8 cellular contexts compared by ENCODE assay signal in the genomic region with DNA sequence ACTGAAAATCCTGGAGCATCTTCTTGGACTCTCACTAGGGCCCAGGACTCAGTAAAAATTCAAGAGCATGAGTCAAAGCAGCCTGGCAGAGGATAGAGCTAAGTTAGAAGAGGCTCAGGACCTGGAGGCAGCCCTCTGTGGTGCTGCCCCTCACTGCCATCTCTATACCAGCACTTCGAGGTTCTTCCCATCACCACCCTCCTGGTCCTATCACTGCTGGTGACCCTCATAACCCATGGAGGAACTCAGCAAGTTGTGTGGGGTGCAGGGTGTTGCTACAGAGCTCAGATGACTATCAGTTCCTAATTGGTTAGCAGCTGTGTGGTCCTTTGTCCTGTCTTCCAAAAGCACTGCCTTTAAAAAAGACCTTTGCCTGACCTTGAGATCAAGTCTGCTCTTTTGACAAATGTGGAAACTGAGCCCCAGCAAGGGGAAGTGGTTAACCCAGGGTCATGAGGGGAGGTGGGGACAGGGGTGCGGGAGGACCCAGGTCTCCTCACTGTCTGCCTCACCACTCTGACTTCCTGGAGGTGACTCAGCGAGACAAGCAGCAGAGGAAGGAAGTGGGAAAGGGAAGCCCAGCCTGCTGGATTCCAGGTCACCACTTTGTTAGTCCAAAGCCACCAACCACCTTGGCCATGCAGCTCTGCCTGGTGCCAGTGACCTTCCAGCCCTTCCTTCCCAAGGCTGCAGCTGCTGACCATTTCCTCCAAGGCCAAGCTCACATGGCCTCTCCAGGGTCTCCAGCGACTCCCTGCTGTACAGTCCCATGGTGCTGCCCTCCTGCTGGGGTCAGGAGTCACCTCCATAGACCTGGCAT.
A peak's percentile ranks its signal among the peaks of the same experiment; 100 is the strongest.
DNase-seq lines count a peak whose midpoint lies in the region; ATAC-seq and TF ChIP-seq lines count a peak whose summit lies in the region.

No MANE protein-coding gene starts in this region.

- no peak overlapping the region; the same call in 1 of the 2 replicates for H3K4me2 ChIP-seq in PC-3 (ENCODE audit: low read length)

- no peaks in the 10 kb centered on the region for H4K20me1 ChIP-seq in PC-3 (ENCODE audit: low read length)

- H3K9me3 ChIP-seq in right atrium auricular region (no peaks in the 10 kb centered on the region), PC-3 (ENCODE audit: low read length) (no peaks in the 10 kb centered on the region), stomach (no peaks in the 10 kb centered on the region), vagina (no peaks in the 10 kb centered on the region)

- H3K27me3 ChIP-seq in right atrium auricular region (no peaks in the 10 kb centered on the region), PC-3 (ENCODE audit: low read length) (no peaks in the 10 kb centered on the region), stomach (no peaks in the 10 kb centered on the region), vagina (no peaks in the 10 kb centered on the region)

- H3K27me3 Mint-ChIP-seq in stimulated activated naive CD8-positive, alpha-beta T cell treated with anti-CD3 and anti-CD28 coated beads, Interleukin-15, amount 100 ng/mL, for 72 hours, result no peaks in the 10 kb centered on the region

- WGBS in stomach, 5 donors, result 51 to 80% (median 62%) methylated on average over 4 of the region's 4 CpGs

- H3K79me2 ChIP-seq in PC-3 (ENCODE audit: low read length), result no peaks in the 10 kb centered on the region

- POLR2A ChIA-PET in PC-3 (lab: Charles Lee; ENCODE audit: unreplicated experiment), result no interaction called here

- H3K9me3 Mint-ChIP-seq in stimulated activated naive CD8-positive, alpha-beta T cell treated with anti-CD3 and anti-CD28 coated beads, Interleukin-15, amount 100 ng/mL, for 72 hours, result no peaks in the 10 kb centered on the region

- ATAC-seq in PC-3 (peak; percentile 91), GM19035 (IDR thresholded peaks at IDR 0.05; ENCODE audit: unreplicated experiment) (no peak)
- ATAC-seq in stimulated activated naive CD8-positive, alpha-beta T cell treated with anti-CD3 and anti-CD28 coated beads, Interleukin-15, amount 100 ng/mL, for 72 hours, result peak; percentile 72

- peak overlapping the region in 1 of 2 donors; percentile 70 for H3K27ac Mint-ChIP-seq in stimulated activated naive CD8-positive, alpha-beta T cell treated with anti-CD3 and anti-CD28 coated beads, Interleukin-15, amount 100 ng/mL, for 72 hours

- no peaks in the 10 kb centered on the region for H3K9me2 ChIP-seq in PC-3 (replicated peaks; ENCODE audit: low read length)

- no peak for TF ChIP-seq POLR2A in stomach (IDR thresholded peaks at IDR 0.05)
- no peak for TF ChIP-seq POLR2A in vagina (IDR thresholded peaks at IDR 0.05)

- CTCF ChIA-PET in PC-3 (lab: Charles Lee), result no interaction called here

- DNase-seq in cardiac septum (ENCODE audit: low spot score) (peak; percentile 89), right atrium auricular region (ENCODE audit: low spot score) (no peak), PC-3 (peak; percentile 69), dermis microvascular lymphatic vessel endothelial cell (ENCODE audit: low read depth in 2 of 2) (peak; percentile 58 to 60), stomach (no peak), vagina (ENCODE audit: extremely low spot score in 2 of 2) (no peak)
- DNase-seq in stimulated activated naive CD8-positive, alpha-beta T cell treated with anti-CD3 and anti-CD28 coated beads, Interleukin-15, amount 100 ng/mL, for 72 hours, result no peak

- no peaks in the 10 kb centered on the region for H3F3A ChIP-seq in PC-3 (ENCODE audit: low read length, unreplicated experiment)

- peak overlapping the region; percentile 49 to 58 for H3K4me3 Mint-ChIP-seq in stimulated activated naive CD8-positive, alpha-beta T cell treated with anti-CD3 and anti-CD28 coated beads, Interleukin-15, amount 100 ng/mL, for 72 hours

- H3K4me1 ChIP-seq in right atrium auricular region (peaks cover 0 to 28% of the 10 kb centered on the region in 2 donors), PC-3 (ENCODE audit: insufficient read depth, low read length) (peaks cover 10% of the 10 kb centered on the region), stomach (peaks cover 0 to 31% (median 2%) of the 10 kb centered on the region in 4 donors), vagina (peaks cover 23% of the 10 kb centered on the region)

- BruUV-seq in PC-3 (replicated peaks; lab: Mats Ljungman, UMichigan), result no TSS peak

- H3K9ac ChIP-seq in PC-3 (ENCODE audit: low read length), result no peak overlapping the region

- intact Hi-C loops in cardiac septum (cut with DNase I), result no loop called here
- intact Hi-C loops in PC-3 (cut with micrococcal nuclease), result no loop called here
- intact Hi-C loops in stomach (cut with DNase I; ENCODE audit: low total_unique reads), result no loop called here
- intact Hi-C loops in vagina (cut with DNase I), result no loop called here

- no peak overlapping the region for H3K4me3 ChIP-seq in right atrium auricular region
- H3K4me3 ChIP-seq in PC-3 (ENCODE audit: low read length), result no peak overlapping the region
- no peak overlapping the region for H3K4me3 ChIP-seq in stomach
- H3K4me3 ChIP-seq in vagina, result no peak overlapping the region

- H3K4me1 Mint-ChIP-seq in stimulated activated naive CD8-positive, alpha-beta T cell treated with anti-CD3 and anti-CD28 coated beads, Interleukin-15, amount 100 ng/mL, for 72 hours, result peaks cover 82% of the 10 kb centered on the region

- peak overlapping the region; percentile 3; the same call in 1 of the 2 replicates for H2AFZ ChIP-seq in PC-3 (ENCODE audit: low read length)

- no peak overlapping the region for H3K27ac ChIP-seq in right atrium auricular region
- peak overlapping the region; percentile 14 for H3K27ac ChIP-seq in PC-3 (ENCODE audit: low read length)
- H3K27ac ChIP-seq in stomach, result peak overlapping the region in 2 of 5 donors; percentile 30 to 31
- no peak overlapping the region for H3K27ac ChIP-seq in vagina

- H3K36me3 ChIP-seq in right atrium auricular region (no peaks in the 10 kb centered on the region), PC-3 (ENCODE audit: low read depth, low read length) (no peaks in the 10 kb centered on the region), stomach (no peaks in the 10 kb centered on the region), vagina (no peaks in the 10 kb centered on the region)

- TF ChIP-seq EP300 in stomach (IDR thresholded peaks at IDR 0.05), result no peak

- no peak for TF ChIP-seq CTCF in right atrium auricular region (IDR thresholded peaks at IDR 0.05)
- TF ChIP-seq CTCF in PC-3 (conservative IDR thresholded peaks at IDR 0.05; ENCODE audit: low read depth, low read length), result no peak
- no peak for TF ChIP-seq CTCF in stomach (IDR thresholded peaks at IDR 0.05)
- TF ChIP-seq CTCF in vagina (IDR thresholded peaks at IDR 0.05), result no peak

Comparison
In these comparisons a context has a peak if more than half of its experiments do, and no peak if none do; other contexts are left out.
1. DNase-seq: peak in cardiac septum (single experiment), PC-3 (single experiment) and dermis microvascular lymphatic vessel endothelial cell (2 of 2); none in right atrium auricular region (single experiment), stimulated activated naive CD8-positive, alpha-beta T cell treated with anti-CD3 and anti-CD28 coated beads, Interleukin-15, amount 100 ng/mL, for 72 hours (0 of 2), stomach (single experiment) and vagina (0 of 2).